ENCODE assay signal across 16 cellular contexts in genomic region chr17:82388223-82388921, GRCh38. TPM values are rescaled to one million over a fixed set of nuclear protein-coding genes. Genes with fewer than 3 reads are reported as not detected.
DNase-seq lines count a peak whose midpoint lies in the region; ATAC-seq and TF ChIP-seq lines count a peak whose summit lies in the region.
"Had no signal": no experiment of that assay in that cellular context is flagged by ENCODE, and none has a peak within 500 bp of the region (broad histone marks: within the 10 kb centered on the region; RNA-seq: fewer than 3 reads in every experiment).

No MANE protein-coding gene starts in this region.

- no peaks in the 10 kb centered on the region for H3K79me2 ChIP-seq in SK-N-SH (ENCODE audit: insufficient read depth)

- POLR2A ChIA-PET in HEK293 (lab: Yijun Ruan, JAX) = no interaction called here
- POLR2A ChIA-PET in SK-N-SH (lab: Yijun Ruan, JAX) = no interaction called here

- no peak overlapping the region for H3K27ac ChIP-seq in HEK293 (ENCODE audit: extremely low read depth, low read depth, low read length)
- H3K27ac ChIP-seq in SK-N-SH (ENCODE audit: low read depth in 2 of 2, low read length in 1 of 2) = no peak overlapping the region
- H3K27ac ChIP-seq in stomach = no peak overlapping the region
- H3K27ac ChIP-seq: suprapubic skin had no signal

- TF ChIP-seq POLR2A in stomach (IDR thresholded peaks at IDR 0.05) = no peak

- no peak overlapping the region for H3K9ac ChIP-seq in SK-N-SH

- TF ChIP-seq EP300 in SK-N-SH (IDR thresholded peaks at IDR 0.05; ENCODE audit: borderline replicate concordance in 1 of 2, low read depth in 1 of 2, low read length in 1 of 2) = no peak
- no peak for TF ChIP-seq EP300 in stomach (IDR thresholded peaks at IDR 0.05)

- 75% methylated on average over 31 of the region's 34 CpGs for WGBS in SK-N-SH (ENCODE audit: low lambda C conversion rate)
- 52 to 66% (median 60%) methylated on average over 20 to 34 of the region's 34 CpGs for WGBS in stomach, 5 donors

- H3K4me3 ChIP-seq in HEK293 (ENCODE audit: low read depth, low read length) (no peak overlapping the region), SK-N-SH (ENCODE audit: low read depth in 2 of 2, low read length in 1 of 2) (no peak overlapping the region), stomach (no peak overlapping the region)
- H3K4me3 ChIP-seq: smooth muscle cell, suprapubic skin had no signal

- H3K9me2 ChIP-seq in SK-N-SH = no peaks in the 10 kb centered on the region

- intact Hi-C loops in left ventricle myocardium superior (cut with micrococcal nuclease) (no loop called here), stomach (cut with DNase I; ENCODE audit: low total_unique reads) (no loop called here)

- no peak for TF ChIP-seq RAD21 in SK-N-SH (IDR thresholded peaks at IDR 0.05; ENCODE audit: low read length)

- DNase-seq in SK-N-SH (peak; percentile 63), left ventricle myocardium superior (peak; percentile 66), stomach (peak; percentile 80), NCI-H2029 treated with DMSO at 0.1 percent for 48 hours (lab: John Stamatoyannopoulos, UW) (no peak)
- no peak for DNase-seq in activated CD4-positive, alpha-beta T cell treated with anti-CD3 and anti-CD28 coated beads for 1 hour
- DNase-seq: activated CD4-positive, alpha-beta T cell treated with anti-CD3 and anti-CD28 coated beads, Interleukin-2, amount 50 U/mL, for 4 hours; CD8-positive, alpha-beta memory T cell; effector memory CD4-positive, alpha-beta T cell; IMR-90; left cardiac atrium; NCI-H187 had no signal

- H4K20me1 ChIP-seq in SK-N-SH (ENCODE audit: insufficient read depth) = peaks cover 8% of the 10 kb centered on the region; the same call in 1 of the 2 replicates

- CTCF ChIA-PET in HEK293 (lab: Yijun Ruan, JAX) = no interaction called here
- CTCF ChIA-PET in SK-N-SH (lab: Yijun Ruan, JAX) = interaction anchor here (0.9 to 1.9 kb wide), 3 partner anchors 10 to 152 kb away, joined by 4 to 6 read pairs (median 4); no protein-coding TSS in a partner anchor

- H3K4me1 ChIP-seq in HEK293 (ENCODE audit: control insufficient read depth, insufficient read depth, low read length) (no peaks in the 10 kb centered on the region), SK-N-SH (ENCODE audit: control insufficient read depth in 1 of 2, insufficient read depth in 2 of 2, low read depth in 1 of 2, low read length in 1 of 2) (peaks cover 6 to 48% of the 10 kb centered on the region in 2 experiments; a peak in 2 of 4 replicates), stomach (peaks cover 7 to 38% (median 36%) of the 10 kb centered on the region in 4 donors)

- no peaks in the 10 kb centered on the region for H3K27me3 ChIP-seq in SK-N-SH (ENCODE audit: insufficient read depth)
- peaks cover 0 to 50% (median 26%) of the 10 kb centered on the region in 3 donors for H3K27me3 ChIP-seq in stomach

- no peak overlapping the region for H3K4me2 ChIP-seq in SK-N-SH
- H3K4me2 ChIP-seq: smooth muscle cell had no signal

- no peak for ATAC-seq in left ventricle myocardium superior
- no peak for ATAC-seq in GM18498 (IDR thresholded peaks at IDR 0.05; ENCODE audit: unreplicated experiment)

- peaks cover 4% of the 10 kb centered on the region for H3F3A ChIP-seq in SK-N-SH (replicated peaks; ENCODE audit: insufficient read depth)

- TF ChIP-seq CTCF in HEK293 (tag by site-specific recombination; IDR thresholded peaks at IDR 0.05) = 0 out of 2 replicates have a peak, but pooled peaks have one; percentile 28
- no peak for TF ChIP-seq CTCF in SK-N-SH (IDR thresholded peaks at IDR 0.05)
- TF ChIP-seq CTCF in stomach (IDR thresholded peaks at IDR 0.05) = no peak

- H2AFZ ChIP-seq in SK-N-SH (ENCODE audit: low read depth) = no peak overlapping the region

- H3K9me3 ChIP-seq in HEK293 (ENCODE audit: control insufficient read depth, insufficient read depth, low read depth, low read length) (no peaks in the 10 kb centered on the region), SK-N-SH (no peaks in the 10 kb centered on the region), stomach (no peaks in the 10 kb centered on the region)
- H3K9me3 ChIP-seq: suprapubic skin had no signal

- H3K36me3 ChIP-seq in HEK293 (ENCODE audit: control insufficient read depth in 2 of 2, insufficient read depth in 1 of 2, low read length in 2 of 2) (peaks cover 0 to 16% of the 10 kb centered on the region in 2 experiments; a peak in 1 of 3 replicates), SK-N-SH (replicated peaks in 1 of 2; ENCODE audit: control insufficient read depth in 1 of 2, insufficient read depth in 2 of 2, low read length in 1 of 2) (peaks cover 0 to 2% of the 10 kb centered on the region in 2 experiments), stomach (peaks cover 3 to 26% (median 23%) of the 10 kb centered on the region in 4 donors)

TF ChIP-seq in SK-N-SH, 30 proteins besides CTCF, POLR2A, EP300 and RAD21 (continues in another document):
- TF ChIP-seq, protein P1, sequence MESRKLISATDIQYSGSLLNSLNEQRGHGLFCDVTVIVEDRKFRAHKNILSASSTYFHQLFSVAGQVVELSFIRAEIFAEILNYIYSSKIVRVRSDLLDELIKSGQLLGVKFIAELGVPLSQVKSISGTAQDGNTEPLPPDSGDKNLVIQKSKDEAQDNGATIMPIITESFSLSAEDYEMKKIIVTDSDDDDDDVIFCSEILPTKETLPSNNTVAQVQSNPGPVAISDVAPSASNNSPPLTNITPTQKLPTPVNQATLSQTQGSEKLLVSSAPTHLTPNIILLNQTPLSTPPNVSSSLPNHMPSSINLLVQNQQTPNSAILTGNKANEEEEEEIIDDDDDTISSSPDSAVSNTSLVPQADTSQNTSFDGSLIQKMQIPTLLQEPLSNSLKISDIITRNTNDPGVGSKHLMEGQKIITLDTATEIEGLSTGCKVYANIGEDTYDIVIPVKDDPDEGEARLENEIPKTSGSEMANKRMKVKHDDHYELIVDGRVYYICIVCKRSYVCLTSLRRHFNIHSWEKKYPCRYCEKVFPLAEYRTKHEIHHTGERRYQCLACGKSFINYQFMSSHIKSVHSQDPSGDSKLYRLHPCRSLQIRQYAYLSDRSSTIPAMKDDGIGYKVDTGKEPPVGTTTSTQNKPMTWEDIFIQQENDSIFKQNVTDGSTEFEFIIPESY (IDR thresholded peaks at IDR 0.05; ENCODE audit: borderline replicate concordance, low read depth) = peak; percentile 50; the same call in 1 of the 2 replicates
- TF ChIP-seq TCF12 (IDR thresholded peaks at IDR 0.05) (no peak), TEAD4 (IDR thresholded peaks at IDR 0.05; ENCODE audit: borderline replicate concordance, insufficient read depth) (no peak), ELF1 (IDR thresholded peaks at IDR 0.05) (no peak), CHD2 (IDR thresholded peaks at IDR 0.05; ENCODE audit: low read length, partially characterized antibody) (no peak), EZH2phosphoT487 (IDR thresholded peaks at IDR 0.05; ENCODE audit: borderline replicate concordance, low read depth) (no peak), MEF2A (IDR thresholded peaks at IDR 0.05; ENCODE audit: borderline replicate concordance, low read depth) (no peak), YY1 (IDR thresholded peaks at IDR 0.05; ENCODE audit: low read depth) (no peak), FOSL2 (IDR thresholded peaks at IDR 0.05; ENCODE audit: borderline replicate concordance, low read depth) (no peak), RXRA (IDR thresholded peaks at IDR 0.05; ENCODE audit: borderline replicate concordance, low read depth) (no peak), NRF1 (IDR thresholded peaks at IDR 0.05; ENCODE audit: low read depth, low read length) (no peak)
- TF ChIP-seq, protein P2, sequence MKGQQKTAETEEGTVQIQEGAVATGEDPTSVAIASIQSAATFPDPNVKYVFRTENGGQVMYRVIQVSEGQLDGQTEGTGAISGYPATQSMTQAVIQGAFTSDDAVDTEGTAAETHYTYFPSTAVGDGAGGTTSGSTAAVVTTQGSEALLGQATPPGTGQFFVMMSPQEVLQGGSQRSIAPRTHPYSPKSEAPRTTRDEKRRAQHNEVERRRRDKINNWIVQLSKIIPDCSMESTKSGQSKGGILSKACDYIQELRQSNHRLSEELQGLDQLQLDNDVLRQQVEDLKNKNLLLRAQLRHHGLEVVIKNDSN (IDR thresholded peaks at IDR 0.05; ENCODE audit: borderline replicate concordance, low read depth) = no peak

RNA-seq across cellular contexts. Expression of gene UTS2R, which starts 16.8 kb away (rescaled TPM):
- polyA plus RNA-seq in SK-N-SH (2012; rRNA removed) (not detected in 2 replicates), stomach (not detected)
- polyA plus RNA-seq in SK-N-SH (2012; cell fraction: cytosol; rRNA removed) = not detected in 2 replicates
- polyA plus RNA-seq in SK-N-SH (2012; cell fraction: nucleus; rRNA removed) = not detected in 2 replicates
- total RNA-seq in left ventricle myocardium superior (2.1 TPM), stomach (not detected)
- total RNA-seq: CD8-positive, alpha-beta memory T cell; IMR-90; smooth muscle cell; suprapubic skin had no signal
- polyA plus RNA-seq: CD8-positive, alpha-beta memory T cell; IMR-90; neural cell; smooth muscle cell had no signal

RNA-seq across cellular contexts. Expression of gene TEX19, which starts 29.3 kb away (rescaled TPM):
- polyA plus RNA-seq in SK-N-SH (2012; rRNA removed) = 0.10 and 0.11 TPM in 2 replicates
- polyA plus RNA-seq in SK-N-SH (2012; cell fraction: cytosol; rRNA removed) = 0.08 and 0.12 TPM in 2 replicates
- polyA plus RNA-seq in SK-N-SH (2012; cell fraction: nucleus; rRNA removed) = 0.08 and 0.11 TPM in 2 replicates
- not detected for total RNA-seq in left ventricle myocardium superior
- not detected for total RNA-seq in stomach
- polyA plus RNA-seq in stomach = not detected
- total RNA-seq: CD8-positive, alpha-beta memory T cell; left cardiac atrium; smooth muscle cell; suprapubic skin had no signal
- polyA plus RNA-seq: CD8-positive, alpha-beta memory T cell; neural cell; smooth muscle cell had no signal

RNA-seq across cellular contexts. Expression of gene HEXD, which starts 29.8 kb away (rescaled TPM):
- polyA plus RNA-seq in SK-N-SH (2012; rRNA removed) (38.8 and 43.1 TPM in 2 replicates), stomach (100 to 1,000 TPM in 1 of 3 donors, 10 to 100 TPM in 2; 51.9 to 103 (median 93.4) TPM)
- polyA plus RNA-seq in SK-N-SH (2012; cell fraction: cytosol; rRNA removed) = 10.8 and 18.1 TPM in 2 replicates
- 328 and 454 TPM in 2 replicates for polyA plus RNA-seq in SK-N-SH (2012; cell fraction: nucleus; rRNA removed)
- total RNA-seq in left ventricle myocardium superior (18.6 TPM), stomach (100 to 1,000 TPM in 4 of 5 donors, 10 to 100 TPM in 1; 13.8 to 212 (median 124) TPM)

RNA-seq across cellular contexts. Expression of gene OGFOD3, which starts 30.0 kb away (rescaled TPM):
- polyA plus RNA-seq in SK-N-SH (2012; rRNA removed) (57.1 and 68.2 TPM in 2 replicates), stomach (10 to 100 TPM; 13.9 to 17.3 (median 15.3) TPM)
- polyA plus RNA-seq in SK-N-SH (2012; cell fraction: cytosol; rRNA removed) = 38.7 and 54.7 TPM in 2 replicates
- polyA plus RNA-seq in SK-N-SH (2012; cell fraction: nucleus; rRNA removed) = 67.2 and 94.3 TPM in 2 replicates
- total RNA-seq in left ventricle myocardium superior (28.5 TPM), stomach (10 to 100 TPM; 10.5 to 30.4 (median 23.2) TPM)

RNA-seq across cellular contexts. Expression of gene SECTM1, which starts 54.8 kb away (rescaled TPM):
- polyA plus RNA-seq in SK-N-SH (2012; rRNA removed) = 2.1 and 3.8 TPM in 2 replicates
- polyA plus RNA-seq in SK-N-SH (2012; cell fraction: cytosol; rRNA removed) = 0.82 and 1.6 TPM in 2 replicates
- polyA plus RNA-seq in SK-N-SH (2012; cell fraction: nucleus; rRNA removed) = 1.3 and 1.4 TPM in 2 replicates
- total RNA-seq in left ventricle myocardium superior = 5.5 TPM
- 10 to 100 TPM in 2 of 5 donors, 1 to 10 TPM in 3; 1.8 to 48.8 (median 6.7) TPM for total RNA-seq in stomach
- polyA plus RNA-seq in stomach = 10 to 100 TPM in 2 of 3 donors, 1 to 10 TPM in 1; 9.3 to 23.1 (median 10.2) TPM
- total RNA-seq: smooth muscle cell had no signal
- polyA plus RNA-seq: neural cell had no signal

Comparison
In these comparisons a context has a peak if more than half of its experiments do, and no peak if none do; other contexts are left out.
1. DNase-seq: peak in SK-N-SH (single experiment), left ventricle myocardium superior (single experiment) and stomach (single experiment); none in NCI-H2029 treated with DMSO at 0.1 percent for 48 hours (single experiment) and activated CD4-positive, alpha-beta T cell treated with anti-CD3 and anti-CD28 coated beads for 1 hour (single experiment).
2. Of the 4 proteins assayed by ChIP-seq in both HEK293 and SK-N-SH: peak only in HEK293: CTCF; only in SK-N-SH: none; in both: REST; in neither: 2.